ENCODE assay signal across 2 cellular contexts in genomic region chr17:22131740-22132139, GRCh38.
TF ChIP-seq lines count a peak whose summit lies in the region.

No MANE protein-coding gene starts in this region.

TF ChIP-seq in HepG2, 621 proteins besides CTCF, POLR2A, EP300 and RAD21 (continued from another document):
- TF ChIP-seq ZXDC (CRISPR knock-in tag; IDR thresholded peaks at IDR 0.05), result no peak
- TF ChIP-seq FOXA1 (IDR thresholded peaks at IDR 0.05), result no peak
- TF ChIP-seq FOXA1 (CRISPR knock-in tag; IDR thresholded peaks at IDR 0.05), result no peak
- peak; percentile 46; the same call in 1 of the 2 replicates for TF ChIP-seq MAFF (IDR thresholded peaks at IDR 0.05; ENCODE audit: low read depth, low read length)

TF ChIP-seq in K562, 482 proteins besides CTCF, POLR2A, EP300 and RAD21 (continued from another document):
- TF ChIP-seq UBTF (IDR thresholded peaks at IDR 0.05; ENCODE audit: borderline replicate concordance in 1 of 2, low read depth in 2 of 2, low read length in 2 of 2), result no peak
- no peak for TF ChIP-seq IRF1 (CRISPR knock-in tag; IDR thresholded peaks at IDR 0.05; ENCODE audit: borderline replicate concordance)
- peak; percentile 82 for TF ChIP-seq C11orf30 (IDR thresholded peaks at IDR 0.05; ENCODE audit: low read depth)
- TF ChIP-seq ZC3H4 (CRISPR knock-in tag; IDR thresholded peaks at IDR 0.05; ENCODE audit: borderline replicate concordance), result no peak
